8 cellular contexts compared by ENCODE assay signal in the genomic region with DNA sequence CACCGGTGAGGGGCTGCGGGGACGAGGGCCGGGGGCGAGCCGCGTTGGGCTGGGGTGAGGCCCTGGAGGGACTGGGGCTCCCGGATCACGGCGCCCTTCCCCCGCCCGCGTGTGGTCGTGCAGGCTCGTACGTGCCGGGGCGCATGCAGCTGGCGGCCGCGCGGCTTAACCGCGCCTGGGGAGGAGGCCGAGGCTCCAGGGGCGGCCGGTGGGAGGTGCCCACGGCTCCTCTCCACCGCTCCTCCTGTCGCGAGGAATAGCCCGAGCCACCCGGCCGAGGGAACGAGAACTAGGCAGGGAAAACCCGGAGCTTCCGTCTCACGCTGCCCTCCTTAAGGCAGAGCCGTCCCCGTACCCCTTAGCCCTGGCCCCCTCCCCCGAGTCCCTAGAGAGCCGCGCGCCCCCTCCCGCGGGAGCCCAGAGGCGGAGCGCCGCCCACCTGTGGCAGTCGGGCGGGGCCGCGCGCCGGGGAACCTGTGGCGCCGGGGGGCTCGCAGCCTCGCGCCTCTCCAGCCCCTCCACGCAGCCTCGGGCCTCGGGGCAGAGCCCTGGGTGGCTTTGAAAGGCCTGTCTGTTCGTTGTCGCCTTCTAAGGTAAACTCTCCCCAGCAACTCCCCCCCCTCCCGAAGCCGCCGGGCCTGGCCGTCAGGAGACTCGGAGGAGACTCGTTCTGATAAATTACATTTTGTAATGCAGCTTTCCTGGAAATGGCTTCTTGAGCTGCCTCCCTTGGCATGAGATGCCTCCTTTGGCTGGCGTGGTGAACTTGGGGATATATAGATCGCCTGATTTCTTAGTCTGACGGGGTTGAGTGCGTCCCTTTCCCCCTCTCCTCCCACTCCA. TPM values are rescaled to one million over a fixed set of nuclear protein-coding genes. Genes with fewer than 3 reads are reported as not detected.
DNase-seq lines count a peak whose midpoint lies in the region; TF ChIP-seq lines count a peak whose summit lies in the region.

No MANE protein-coding gene starts in this region.

- peak overlapping the region; percentile 82 to 93 (median 89) for H3K27ac ChIP-seq in stomach

- no peaks in the 10 kb centered on the region for H3K36me3 ChIP-seq in stomach

- H3K4me3 ChIP-seq in epithelial cell of esophagus (ENCODE audit: low read length), result peak overlapping the region; percentile 54
- H3K4me3 ChIP-seq in stomach, result peak overlapping the region; percentile 71 to 88 (median 84)

- DNase-seq in NCI-H446 (lab: John Stamatoyannopoulos, UW) (peak; percentile 32 to 72), NCI-H446 treated with DMSO at 0.1 percent for 48 hours (lab: John Stamatoyannopoulos, UW) (no peak), HEK293T (ENCODE audit: extremely low spot score) (peak; percentile 75), M059J (ENCODE audit: low read depth) (peak; percentile 68), epithelial cell of esophagus (ENCODE audit: low read depth) (peak; percentile 39), mucosa of gallbladder (ENCODE audit: low spot score) (peak; percentile 31), stomach (no peak)
- DNase-seq in activated CD4-positive, alpha-beta T cell treated with anti-CD3 and anti-CD28 coated beads, Interleukin-2, amount 10 ng/mL, durations not matched to agents 7 days and 5 days, result peak; percentile 44

- 0 to 3% (median 1%) methylated on average over 12 to 75 of the region's 75 CpGs for WGBS in stomach, 5 donors

- intact Hi-C loops in stomach (cut with DNase I; ENCODE audit: low total_unique reads), result no loop called here

- peak overlapping the region; percentile 86 for H3K4me3 Mint-ChIP-seq in activated CD4-positive, alpha-beta T cell treated with anti-CD3 and anti-CD28 coated beads, Interleukin-2, amount 10 ng/mL, durations not matched to agents 7 days and 5 days

- peaks cover 10% of the 10 kb centered on the region for H3K36me3 Mint-ChIP-seq in activated CD4-positive, alpha-beta T cell treated with anti-CD3 and anti-CD28 coated beads, Interleukin-2, amount 10 ng/mL, durations not matched to agents 7 days and 5 days (ENCODE audit: low read depth)

- H3K4me1 ChIP-seq in stomach, result peaks cover 10 to 64% (median 43%) of the 10 kb centered on the region in 4 donors

- no peaks in the 10 kb centered on the region for H3K9me3 ChIP-seq in stomach

- no peaks in the 10 kb centered on the region for H3K9me3 Mint-ChIP-seq in activated CD4-positive, alpha-beta T cell treated with anti-CD3 and anti-CD28 coated beads, Interleukin-2, amount 10 ng/mL, durations not matched to agents 7 days and 5 days

- TF ChIP-seq CTCF in epithelial cell of esophagus (IDR thresholded peaks at IDR 0.05; ENCODE audit: insufficient read depth, low read depth, low read length, missing control alignments) (no peak), stomach (IDR thresholded peaks at IDR 0.05) (no peak)

- H3K27me3 ChIP-seq in stomach, result peaks cover 0 to 32% (median 0%) of the 10 kb centered on the region in 3 donors

- no peak for TF ChIP-seq EP300 in stomach (IDR thresholded peaks at IDR 0.05)

- H3K27ac Mint-ChIP-seq in activated CD4-positive, alpha-beta T cell treated with anti-CD3 and anti-CD28 coated beads, Interleukin-2, amount 10 ng/mL, durations not matched to agents 7 days and 5 days, result peak overlapping the region; percentile 81

- H3K27me3 Mint-ChIP-seq in activated CD4-positive, alpha-beta T cell treated with anti-CD3 and anti-CD28 coated beads, Interleukin-2, amount 10 ng/mL, durations not matched to agents 7 days and 5 days, result peaks cover 34% of the 10 kb centered on the region

- TF ChIP-seq POLR2A in stomach (IDR thresholded peaks at IDR 0.05), result no peak

- POLR2A ChIA-PET in HEK293T (lab: Yijun Ruan, JAX), result interaction anchor here (1.0 to 1.9 kb wide), 2 partner anchors 20 to 86 kb away, joined by 4 to 8 read pairs; no protein-coding TSS in a partner anchor
- POLR2A ChIA-PET in activated CD4-positive, alpha-beta T cell treated with anti-CD3 and anti-CD28 coated beads, Interleukin-2, amount 10 ng/mL, durations not matched to agents 7 days and 5 days (lab: Charles Lee), result no interaction called here

- CTCF ChIA-PET in HEK293T (lab: Yijun Ruan, JAX), result no interaction called here
- CTCF ChIA-PET in activated CD4-positive, alpha-beta T cell treated with anti-CD3 and anti-CD28 coated beads, Interleukin-2, amount 10 ng/mL, durations not matched to agents 7 days and 5 days (lab: Charles Lee), result interaction anchor here (1.0 to 1.5 kb wide), 4 partner anchors 15 to 28 kb away, joined by 3 to 5 read pairs (median 4); no protein-coding TSS in a partner anchor

- H3K4me1 Mint-ChIP-seq in activated CD4-positive, alpha-beta T cell treated with anti-CD3 and anti-CD28 coated beads, Interleukin-2, amount 10 ng/mL, durations not matched to agents 7 days and 5 days, result peaks cover 29% of the 10 kb centered on the region

TF ChIP-seq in HEK293T, 16 proteins besides CTCF, POLR2A, EP300 and RAD21:
- TF ChIP-seq LEF1 (IDR thresholded peaks at IDR 0.05; ENCODE audit: borderline replicate concordance), result 0 out of 2 replicates have a peak, but pooled peaks have one; percentile 29
- TF ChIP-seq HDGF (IDR thresholded peaks at IDR 0.05; ENCODE audit: borderline replicate concordance), result no peak
- TF ChIP-seq FOXM1 (IDR thresholded peaks at IDR 0.05; ENCODE audit: borderline replicate concordance), result 0 out of 2 replicates have a peak, but pooled peaks have one; percentile 34
- TF ChIP-seq, protein P1, sequence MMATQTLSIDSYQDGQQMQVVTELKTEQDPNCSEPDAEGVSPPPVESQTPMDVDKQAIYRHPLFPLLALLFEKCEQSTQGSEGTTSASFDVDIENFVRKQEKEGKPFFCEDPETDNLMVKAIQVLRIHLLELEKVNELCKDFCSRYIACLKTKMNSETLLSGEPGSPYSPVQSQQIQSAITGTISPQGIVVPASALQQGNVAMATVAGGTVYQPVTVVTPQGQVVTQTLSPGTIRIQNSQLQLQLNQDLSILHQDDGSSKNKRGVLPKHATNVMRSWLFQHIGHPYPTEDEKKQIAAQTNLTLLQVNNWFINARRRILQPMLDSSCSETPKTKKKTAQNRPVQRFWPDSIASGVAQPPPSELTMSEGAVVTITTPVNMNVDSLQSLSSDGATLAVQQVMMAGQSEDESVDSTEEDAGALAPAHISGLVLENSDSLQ (IDR thresholded peaks at IDR 0.05), result no peak
- TF ChIP-seq FOXK2 (IDR thresholded peaks at IDR 0.05), result no peak
- TF ChIP-seq L3MBTL2 (conservative IDR thresholded peaks at IDR 0.05), result peak; percentile 9
TF ChIP-seq in HEK293T: peak in this region for 3.

RNA-seq across cellular contexts. Expression of a gene that starts 0.8 kb away (rescaled TPM):
- 36.2 and 49.0 TPM in 2 replicates for total RNA-seq in M059J (2014; rRNA removed; shearing (Covaris generic))
- total RNA-seq in activated CD4-positive, alpha-beta T cell treated with anti-CD3 and anti-CD28 coated beads, Interleukin-2, amount 10 ng/mL, durations not matched to agents 7 days and 5 days, result 10 to 100 TPM; 37.3 to 42.6 TPM
- total RNA-seq in mucosa of gallbladder (160 TPM), stomach (100 to 1,000 TPM in 2 of 5 donors, 10 to 100 TPM in 3; 26.8 to 108 (median 74.7) TPM)
- polyA plus RNA-seq in stomach, result 10 to 100 TPM in 2 of 3 donors, 1 to 10 TPM in 1; 9.4 to 15.0 (median 11.1) TPM

Comparison
In these comparisons a context has a peak if more than half of its experiments do, and no peak if none do; other contexts are left out.
1. DNase-seq: peak in NCI-H446 (2 of 2), HEK293T (single experiment), M059J (single experiment), activated CD4-positive, alpha-beta T cell treated with anti-CD3 and anti-CD28 coated beads, Interleukin-2, amount 10 ng/mL, durations not matched to agents 7 days and 5 days (single experiment), epithelial cell of esophagus (single experiment) and mucosa of gallbladder (single experiment); none in NCI-H446 treated with DMSO at 0.1 percent for 48 hours (single experiment) and stomach (single experiment).